In genomic region chr6:3766219-3766618, GRCh38 we compare ENCODE assay signal across 14 cellular contexts. TPM values are rescaled to one million over a fixed set of nuclear protein-coding genes. Genes with fewer than 3 reads are reported as not detected.
DNase-seq lines count a peak whose midpoint lies in the region; ATAC-seq, FAIRE-seq and TF ChIP-seq lines count a peak whose summit lies in the region.
"Had no signal": no experiment of that assay in that cellular context is flagged by ENCODE, and none has a peak within 500 bp of the region (broad histone marks: within the 10 kb centered on the region; RNA-seq: fewer than 3 reads in every experiment).

No MANE protein-coding gene starts in this region.

- no peak overlapping the region for H3K4ac ChIP-seq in H1 (replicated peaks; ENCODE audit: insufficient read length, low read depth, low read length)

- no peak for TF ChIP-seq EP300 in H1 (IDR thresholded peaks at IDR 0.05; ENCODE audit: borderline replicate concordance in 1 of 2, low read depth in 2 of 2, low read length in 2 of 2)

- H3K4me2 ChIP-seq in BLaER1 (peak overlapping the region; percentile 76), H1 (ENCODE audit: insufficient read depth in 1 of 2, low read depth in 2 of 2, low read length in 2 of 2) (no peak overlapping the region)

- H3K4me3 Mint-ChIP-seq in osteocyte (ENCODE audit: unreplicated experiment): peak overlapping the region; percentile 46
- no peak overlapping the region for H3K4me3 Mint-ChIP-seq in CD14-positive monocyte
- H3K4me3 Mint-ChIP-seq: activated CD8-positive, alpha-beta T cell treated with anti-CD3 and anti-CD28 coated beads for 36 hours; activated naive CD4-positive, alpha-beta T cell treated with anti-CD3 and anti-CD28 coated beads, Interleukin-2, amount 10 ng/mL, durations not matched to agents 7 days and 5 days had no signal

- H2AK5ac ChIP-seq in H1 (ENCODE audit: low read depth, low read length): no peak overlapping the region

- H3K4me3 ChIP-seq in BLaER1 (no peak overlapping the region), H1 (ENCODE audit: extremely low read depth in 1 of 4, insufficient read depth in 2 of 4, low read depth in 3 of 4, low read length in 4 of 4) (no peak overlapping the region)
- H3K4me3 ChIP-seq: spleen, vagina had no signal

- no peak for TF ChIP-seq RAD21 in H1 (IDR thresholded peaks at IDR 0.05 in 1 of 2, conservative IDR thresholded peaks at IDR 0.05 in 1 of 2; ENCODE audit: low read depth in 2 of 2, low read length in 2 of 2)

- H2BK20ac ChIP-seq in H1 (ENCODE audit: low read length): no peak overlapping the region

- no peak for TF ChIP-seq POLR2A in H1 (IDR thresholded peaks at IDR 0.05; ENCODE audit: control extremely low read depth in 1 of 2, low read depth in 2 of 2, low read length in 2 of 2)

- H4K5ac ChIP-seq in H1 (ENCODE audit: insufficient read length, low read depth, low read length): no peak overlapping the region

- H4K91ac ChIP-seq in H1 (replicated peaks; ENCODE audit: insufficient read length, low read length): no peak overlapping the region

- DNase-seq in NCI-H2171 treated with DMSO at 0.1 percent for 48 hours (lab: John Stamatoyannopoulos, UW) (peak; percentile 95), H1 (ENCODE audit: low read depth in 1 of 2, low spot score in 2 of 2) (no peak), osteocyte (ENCODE audit: extremely low spot score, unreplicated experiment) (peak; percentile 92), CD14-positive monocyte (ENCODE audit: low spot score) (no peak), NCI-H2081 (lab: John Stamatoyannopoulos, UW) (no peak)
- DNase-seq: activated CD8-positive, alpha-beta T cell treated with anti-CD3 and anti-CD28 coated beads for 36 hours; activated naive CD4-positive, alpha-beta T cell treated with anti-CD3 and anti-CD28 coated beads, Interleukin-2, amount 10 ng/mL, durations not matched to agents 7 days and 5 days; spleen had no signal

- H3K79me1 ChIP-seq in H1 (ENCODE audit: low read depth, low read length): no peaks in the 10 kb centered on the region

- H3K23ac ChIP-seq in H1 (ENCODE audit: insufficient read length): no peak overlapping the region

- POLR2A ChIA-PET in H1 (lab: Charles Lee; ENCODE audit: partially characterized antibody): no interaction called here

- no peak overlapping the region for H3K56ac ChIP-seq in H1 (replicated peaks; ENCODE audit: insufficient read length, low read depth, low read length)

- no peak overlapping the region for H2BK12ac ChIP-seq in H1 (ENCODE audit: low read depth, low read length)

- FAIRE-seq in H1 (lab: Jason Lieb, UNC): no peak

- ATAC-seq in GM21576 (IDR thresholded peaks at IDR 0.05; ENCODE audit: unreplicated experiment) (no peak), GM18502 (IDR thresholded peaks at IDR 0.05; ENCODE audit: poor library complexity, unreplicated experiment) (no peak)
- ATAC-seq: activated CD8-positive, alpha-beta T cell treated with anti-CD3 and anti-CD28 coated beads for 36 hours; Panc1 had no signal

- H3K4me1 Mint-ChIP-seq in osteocyte (ENCODE audit: unreplicated experiment) (peaks cover 51% of the 10 kb centered on the region), CD14-positive monocyte (peaks cover 25% of the 10 kb centered on the region)
- H3K4me1 Mint-ChIP-seq: activated naive CD4-positive, alpha-beta T cell treated with anti-CD3 and anti-CD28 coated beads, Interleukin-2, amount 10 ng/mL, durations not matched to agents 7 days and 5 days had no signal

- H3K4me1 ChIP-seq in BLaER1: peaks cover 68% of the 10 kb centered on the region
- peaks cover 0 to 7% (median 4%) of the 10 kb centered on the region in 4 experiments; a peak in 4 of 7 replicates for H3K4me1 ChIP-seq in H1 (replicated peaks in 1 of 4; ENCODE audit: control insufficient read depth in 3 of 4, insufficient read depth in 4 of 4, low read length in 3 of 4)

- intact Hi-C loops in CD14-positive monocyte (cut with micrococcal nuclease): no loop called here

- H3K9ac ChIP-seq in BLaER1: 0 out of 2 replicates have a peak overlapping the region, but pooled peaks have one; percentile 4
- no peak overlapping the region for H3K9ac ChIP-seq in H1 (replicated peaks in 1 of 4; ENCODE audit: extremely low read depth in 1 of 4, low read depth in 3 of 4, low read length in 3 of 4)

- no peak overlapping the region for H4K8ac ChIP-seq in H1 (ENCODE audit: extremely low read depth, insufficient read depth, low read length)

- H3K27ac ChIP-seq in BLaER1 (peak overlapping the region; percentile 14), H1 (ENCODE audit: low read depth, low read length) (no peak overlapping the region)
- H3K27ac ChIP-seq: vagina had no signal

- H3K9me3 ChIP-seq in BLaER1: peaks cover 2% of the 10 kb centered on the region
- H3K9me3 ChIP-seq in H1 (ENCODE audit: insufficient read depth in 2 of 2, low read depth in 1 of 2, low read length in 1 of 2): no peaks in the 10 kb centered on the region
- H3K9me3 ChIP-seq: spleen, vagina had no signal

- H3K27me3 ChIP-seq in BLaER1: no peaks in the 10 kb centered on the region
- H3K27me3 ChIP-seq in H1 (replicated peaks in 1 of 4; ENCODE audit: control insufficient read depth in 3 of 4, extremely low read depth in 1 of 4, insufficient read depth in 3 of 4, low read length in 3 of 4): no peaks in the 10 kb centered on the region
- H3K27me3 ChIP-seq: spleen, vagina had no signal

- H4K20me1 ChIP-seq in BLaER1 (no peaks in the 10 kb centered on the region), H1 (replicated peaks in 1 of 2; ENCODE audit: control insufficient read depth in 1 of 2, insufficient read depth in 2 of 2, low read length in 2 of 2) (no peaks in the 10 kb centered on the region)

- TF ChIP-seq CTCF in H1 (IDR thresholded peaks at IDR 0.05; ENCODE audit: control extremely low read depth in 1 of 3, insufficient read depth in 1 of 3, low read depth in 1 of 3, low read length in 3 of 3) (no peak), osteocyte (IDR thresholded peaks at IDR 0.05) (no peak), CD14-positive monocyte (IDR thresholded peaks at IDR 0.05) (no peak)

- H3K18ac ChIP-seq in H1 (ENCODE audit: extremely low read depth, low read length): no peak overlapping the region

- H2BK5ac ChIP-seq in H1 (ENCODE audit: low read depth, low read length): no peak overlapping the region

- no peak overlapping the region for H2BK120ac ChIP-seq in H1 (replicated peaks; ENCODE audit: low read depth, low read length)

- WGBS in H1 (ENCODE audit: extremely low coverage in 1 of 2, insufficient coverage in 1 of 2, insufficient read length in 1 of 2, insufficient replicate concordance in 2 of 2, low coverage in 1 of 2, low lambda C conversion rate in 2 of 2, missing lambda C conversion rate in 1 of 2), 2 experiments: 83% methylated on average over 9 of the region's 9 CpGs; no CpG with 5 or more reads in 1 of the 2 experiments

- no peaks in the 10 kb centered on the region for H3K9me3 Mint-ChIP-seq in osteocyte (ENCODE audit: unreplicated experiment)
- peaks cover 0 to 1% (median 0%) of the 10 kb centered on the region in 7 donors for H3K9me3 Mint-ChIP-seq in CD14-positive monocyte
- H3K9me3 Mint-ChIP-seq: activated CD8-positive, alpha-beta T cell treated with anti-CD3 and anti-CD28 coated beads for 36 hours; activated naive CD4-positive, alpha-beta T cell treated with anti-CD3 and anti-CD28 coated beads, Interleukin-2, amount 10 ng/mL, durations not matched to agents 7 days and 5 days had no signal

- H2BK15ac ChIP-seq in H1 (ENCODE audit: low read length): peak overlapping the region; percentile 31; the same call in 1 of the 2 replicates

- CTCF ChIA-PET in H1 (lab: Charles Lee; ENCODE audit: partially characterized antibody): interaction anchor here (1.1 kb wide), 2 partner anchors 9 to 20 kb away, joined by 3 to 5 read pairs; no protein-coding TSS in a partner anchor

- H3K27me3 Mint-ChIP-seq in osteocyte (ENCODE audit: unreplicated experiment) (no peaks in the 10 kb centered on the region), CD14-positive monocyte (ENCODE audit: low read depth in 3 of 3) (peaks cover under 1 to 5% (median 2%) of the 10 kb centered on the region in 3 donors)
- H3K27me3 Mint-ChIP-seq: B cell had no signal

- H3K23me2 ChIP-seq in H1 (ENCODE audit: low read depth, low read length): no peaks in the 10 kb centered on the region; the same call in 1 of the 2 replicates

- H3K36me3 Mint-ChIP-seq in osteocyte (ENCODE audit: unreplicated experiment) (no peaks in the 10 kb centered on the region), CD14-positive monocyte (no peaks in the 10 kb centered on the region)
- H3K36me3 Mint-ChIP-seq: activated naive CD4-positive, alpha-beta T cell treated with anti-CD3 and anti-CD28 coated beads, Interleukin-2, amount 10 ng/mL, durations not matched to agents 7 days and 5 days had no signal

- H3K27ac Mint-ChIP-seq in osteocyte (ENCODE audit: unreplicated experiment) (peak overlapping the region; percentile 87), CD14-positive monocyte (no peak overlapping the region)
- H3K27ac Mint-ChIP-seq: activated CD8-positive, alpha-beta T cell treated with anti-CD3 and anti-CD28 coated beads for 36 hours; activated naive CD4-positive, alpha-beta T cell treated with anti-CD3 and anti-CD28 coated beads, Interleukin-2, amount 10 ng/mL, durations not matched to agents 7 days and 5 days had no signal

- H3K79me2 ChIP-seq in H1 (ENCODE audit: control insufficient read depth in 1 of 2, insufficient read depth in 2 of 2, low read length in 2 of 2): no peaks in the 10 kb centered on the region

- H2AFZ ChIP-seq in H1 (ENCODE audit: low read length): no peak overlapping the region

- H3K14ac ChIP-seq in H1 (ENCODE audit: insufficient read length): no peak overlapping the region

- no peaks in the 10 kb centered on the region for H3K36me3 ChIP-seq in BLaER1
- H3K36me3 ChIP-seq in H1 (ENCODE audit: control insufficient read depth in 2 of 4, insufficient read depth in 4 of 4, low read length in 3 of 4): no peaks in the 10 kb centered on the region
- H3K36me3 ChIP-seq: spleen, vagina had no signal

TF ChIP-seq in H1, 55 proteins besides CTCF, POLR2A, EP300 and RAD21 (continues in another document):
- TF ChIP-seq BCL11A (IDR thresholded peaks at IDR 0.05; ENCODE audit: low read depth in 2 of 2, low read length in 2 of 2) (no peak), TAF7 (optimal IDR thresholded peaks at IDR 0.05; ENCODE audit: borderline replicate concordance, low read depth, low read length) (no peak), SP4 (IDR thresholded peaks at IDR 0.05; ENCODE audit: low read length) (no peak), RXRA (IDR thresholded peaks at IDR 0.05; ENCODE audit: insufficient read depth, low read depth, low read length) (no peak), TCF12 (IDR thresholded peaks at IDR 0.05; ENCODE audit: low read depth, low read length) (no peak)

RNA-seq across cellular contexts. Expression of gene PXDC1, which starts 14.7 kb away (rescaled TPM):
- total RNA-seq in H1 (2021; fragmentation: NEBNext Ultra II Directional; extraction: Animal tissue kit (Norgen Biotek cat#: 25700)): 1.7 TPM in 2 replicates
- polyA plus RNA-seq in H1 (2011; rRNA removed) (2.0 and 2.1 TPM in 2 replicates), CD14-positive monocyte (under 1 TPM; 0.48 to 0.55 TPM)
- polyA plus RNA-seq in H1 (2011; cell fraction: cytosol; rRNA removed): 1.1 TPM
- polyA plus RNA-seq in H1 (2011; cell fraction: nucleus; rRNA removed): 1.6 TPM
- 2.2 to 3.2 TPM (median 2.6 TPM) in 4 replicates for polyA plus RNA-seq in H1 (2012, experiment 1 of 2)
- polyA plus RNA-seq in H1 (2012, experiment 2 of 2): 3.2 TPM
- polyA plus RNA-seq in H1 (2013, experiment 1 of 2): 1.5 TPM
- polyA plus RNA-seq in H1 (2013, experiment 2 of 2): 1.6 TPM
- 0.95 and 1.1 TPM in 2 replicates for polyA minus RNA-seq in H1 (2011; rRNA and poly(A)+ RNA removed)
- polyA minus RNA-seq in H1 (2011; cell fraction: cytosol; rRNA and poly(A)+ RNA removed): 1.8 TPM
- polyA minus RNA-seq in H1 (2011; cell fraction: nucleus; rRNA and poly(A)+ RNA removed): 1.9 TPM
- 129 and 131 TPM in 2 replicates for total RNA-seq in osteocyte

Comparison
In these comparisons a context has a peak if more than half of its experiments do, and no peak if none do; other contexts are left out.
1. DNase-seq: peak in NCI-H2171 treated with DMSO at 0.1 percent for 48 hours (single experiment) and osteocyte (single experiment); none in H1 (0 of 2), CD14-positive monocyte (single experiment) and NCI-H2081 (0 of 2).
2. RNA of gene PXDC1, which starts 14.7 kb away (total RNA-seq): 129 to 131 TPM in osteocyte; 1.7 TPM in H1; every median in the first group is over 10 times any median in the second.